22 cellular contexts compared by ENCODE assay signal in the genomic region with DNA sequence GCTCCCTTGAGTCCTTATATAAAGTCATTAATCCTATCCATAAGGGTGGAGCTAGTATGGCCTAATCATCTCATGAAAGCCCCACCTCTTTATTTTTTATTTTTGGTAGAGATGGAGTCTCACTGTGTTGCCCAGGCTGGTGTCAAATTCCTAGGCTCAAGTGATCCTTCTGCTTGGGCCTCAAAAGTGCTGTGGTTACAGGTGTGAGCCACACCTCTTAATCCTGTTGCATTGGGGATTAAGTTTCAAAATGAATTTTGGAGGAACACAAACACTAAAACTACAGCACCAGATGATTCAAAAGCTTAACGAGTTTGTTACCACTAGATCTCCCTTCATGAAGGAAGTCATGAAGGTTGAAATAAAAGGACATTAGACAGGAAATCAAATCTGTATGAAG. TPM values are rescaled to one million over a fixed set of nuclear protein-coding genes. Genes with fewer than 3 reads are reported as not detected.
DNase-seq lines count a peak whose midpoint lies in the region; ATAC-seq lines count a peak whose summit lies in the region.
"Had no signal": no experiment of that assay in that cellular context is flagged by ENCODE, and none has a peak within 500 bp of the region (broad histone marks: within the 10 kb centered on the region; RNA-seq: fewer than 3 reads in every experiment).

No MANE protein-coding gene starts in this region.

- intact Hi-C loops in activated T-helper 1 cell treated with anti-CD3 and anti-CD28 coated beads, Interleukin-12 subunit alpha, Interleukin-12 subunit beta, Interleukin-2, Interleukin-4 antibody, amounts not matched to agents 30 ng/mL and 10 ng/mL and 1 ng/mL, durations not matched to agents 14 hours and 24 hours and 36 hours (cut with micrococcal nuclease) = loop anchor here (2.0 kb wide), 1 partner anchor 19 kb away; no protein-coding TSS in a partner anchor

- no peak for DNase-seq in activated T-cell treated with anti-CD3 and anti-CD28 coated beads, Interleukin-2, amount 50 U/mL, for 72 hours
- DNase-seq in activated T-cell treated with anti-CD3 and anti-CD28 coated beads, Interleukin-2, amount 50 U/mL, for 1 hour = no peak
- DNase-seq in NCI-H2107 treated with DMSO at 0.1 percent for 48 hours (lab: John Stamatoyannopoulos, UW; ENCODE audit: unreplicated experiment) = peak; percentile 64
- DNase-seq in activated T-helper 1 cell treated with anti-CD3 and anti-CD28 coated beads, Interleukin-12 subunit alpha, Interleukin-12 subunit beta, Interleukin-2, Interleukin-4 antibody, amounts not matched to agents 30 ng/mL and 10 ng/mL and 1 ng/mL, durations not matched to agents 14 hours and 24 hours and 36 hours (ENCODE audit: low spot score) = no peak
- DNase-seq: activated CD4-positive, alpha-beta T cell treated with anti-CD3 and anti-CD28 coated beads for 4 hours; activated CD8-positive, alpha-beta memory T cell treated with anti-CD3 and anti-CD28 coated beads, Interleukin-2, amount 50 U/mL, for 4 hours; anterior cingulate cortex; CD8-positive, alpha-beta T cell; cortex of kidney; endodermal cell; esophagus squamous epithelium; NCI-H1105 treated with DMSO at 0.1 percent for 48 hours; NCI-H2081 treated with DMSO at 0.1 percent for 48 hours; NCI-H526 treated with DMSO at 0.1 percent for 48 hours; RPMI8226; spleen; stimulated activated CD4-positive, alpha-beta T cell treated with anti-CD3 and anti-CD28 coated beads, Interleukin-2, amount 100 ng/mL, for 48 hours had no signal

- peaks cover 62% of the 10 kb centered on the region for H3K4me1 Mint-ChIP-seq in activated T-cell treated with anti-CD3 and anti-CD28 coated beads, Interleukin-2, amount 50 U/mL, for 72 hours (ENCODE audit: low read depth)
- H3K4me1 Mint-ChIP-seq in stimulated activated naive CD8-positive, alpha-beta T cell treated with anti-CD3 and anti-CD28 coated beads, Interleukin-15, Interleukin-2, amounts not matched to agents 100 ng/mL and 50 ng/mL, for 24 hours (ENCODE audit: low read depth) = peaks cover 74% of the 10 kb centered on the region
- peaks cover 67% of the 10 kb centered on the region for H3K4me1 Mint-ChIP-seq in activated T-helper 1 cell treated with anti-CD3 and anti-CD28 coated beads, Interleukin-12 subunit alpha, Interleukin-12 subunit beta, Interleukin-2, Interleukin-4 antibody, amounts not matched to agents 30 ng/mL and 10 ng/mL and 1 ng/mL, durations not matched to agents 14 hours and 24 hours and 36 hours (ENCODE audit: low read depth)

- ATAC-seq in activated T-cell treated with anti-CD3 and anti-CD28 coated beads, Interleukin-2, amount 50 U/mL, for 72 hours (replicated peaks in 1 of 2) = peak in 1 of 2 donors; percentile 52
- ATAC-seq in esophagus mucosa (peak; percentile 76), GM21786 (IDR thresholded peaks at IDR 0.05; ENCODE audit: unreplicated experiment) (no peak)
- ATAC-seq: CD8-positive, alpha-beta T cell; stimulated activated memory B cell treated with anti-CD40 and anti-IgM and Interleukin-4, amounts not matched to agents 10 μg/mL and 1 μg/mL and 100 μg/mL, for 72 hours had no signal

- H3K36me3 Mint-ChIP-seq in activated T-cell treated with anti-CD3 and anti-CD28 coated beads, Interleukin-2, amount 50 U/mL, for 72 hours (ENCODE audit: insufficient read depth in 2 of 2) = peaks cover 1 to 22% of the 10 kb centered on the region in 2 donors
- peaks cover 42% of the 10 kb centered on the region for H3K36me3 Mint-ChIP-seq in stimulated activated naive CD8-positive, alpha-beta T cell treated with anti-CD3 and anti-CD28 coated beads, Interleukin-15, Interleukin-2, amounts not matched to agents 100 ng/mL and 50 ng/mL, for 24 hours (ENCODE audit: low read depth)
- H3K36me3 Mint-ChIP-seq in activated T-helper 1 cell treated with anti-CD3 and anti-CD28 coated beads, Interleukin-12 subunit alpha, Interleukin-12 subunit beta, Interleukin-2, Interleukin-4 antibody, amounts not matched to agents 30 ng/mL and 10 ng/mL and 1 ng/mL, durations not matched to agents 14 hours and 24 hours and 36 hours (ENCODE audit: low read depth) = peaks cover 35% of the 10 kb centered on the region

- H3K27ac Mint-ChIP-seq in activated T-cell treated with anti-CD3 and anti-CD28 coated beads, Interleukin-2, amount 50 U/mL, for 72 hours = peak overlapping the region; percentile 89
- peak overlapping the region; percentile 33 for H3K27ac Mint-ChIP-seq in stimulated activated naive CD8-positive, alpha-beta T cell treated with anti-CD3 and anti-CD28 coated beads, Interleukin-15, Interleukin-2, amounts not matched to agents 100 ng/mL and 50 ng/mL, for 24 hours
- H3K27ac Mint-ChIP-seq in activated T-helper 1 cell treated with anti-CD3 and anti-CD28 coated beads, Interleukin-12 subunit alpha, Interleukin-12 subunit beta, Interleukin-2, Interleukin-4 antibody, amounts not matched to agents 30 ng/mL and 10 ng/mL and 1 ng/mL, durations not matched to agents 14 hours and 24 hours and 36 hours = no peak overlapping the region
- H3K27ac Mint-ChIP-seq: endodermal cell; stimulated activated memory B cell treated with anti-CD40 and anti-IgM and Interleukin-4, amounts not matched to agents 10 μg/mL and 1 μg/mL and 100 μg/mL, for 72 hours had no signal

- H3K9me3 Mint-ChIP-seq in activated T-cell treated with anti-CD3 and anti-CD28 coated beads, Interleukin-2, amount 50 U/mL, for 72 hours = no peaks in the 10 kb centered on the region
- H3K9me3 Mint-ChIP-seq in stimulated activated naive CD8-positive, alpha-beta T cell treated with anti-CD3 and anti-CD28 coated beads, Interleukin-15, Interleukin-2, amounts not matched to agents 100 ng/mL and 50 ng/mL, for 24 hours = no peaks in the 10 kb centered on the region
- H3K9me3 Mint-ChIP-seq in activated T-helper 1 cell treated with anti-CD3 and anti-CD28 coated beads, Interleukin-12 subunit alpha, Interleukin-12 subunit beta, Interleukin-2, Interleukin-4 antibody, amounts not matched to agents 30 ng/mL and 10 ng/mL and 1 ng/mL, durations not matched to agents 14 hours and 24 hours and 36 hours = no peaks in the 10 kb centered on the region
- H3K9me3 Mint-ChIP-seq: CD8-positive, alpha-beta T cell; IgD-negative memory B cell had no signal

- H3K27me3 Mint-ChIP-seq in activated T-cell treated with anti-CD3 and anti-CD28 coated beads, Interleukin-2, amount 50 U/mL, for 72 hours (ENCODE audit: low read depth) = no peaks in the 10 kb centered on the region
- H3K27me3 Mint-ChIP-seq in stimulated activated naive CD8-positive, alpha-beta T cell treated with anti-CD3 and anti-CD28 coated beads, Interleukin-15, Interleukin-2, amounts not matched to agents 100 ng/mL and 50 ng/mL, for 24 hours = no peaks in the 10 kb centered on the region
- H3K27me3 Mint-ChIP-seq in activated T-helper 1 cell treated with anti-CD3 and anti-CD28 coated beads, Interleukin-12 subunit alpha, Interleukin-12 subunit beta, Interleukin-2, Interleukin-4 antibody, amounts not matched to agents 30 ng/mL and 10 ng/mL and 1 ng/mL, durations not matched to agents 14 hours and 24 hours and 36 hours (ENCODE audit: insufficient read depth) = no peaks in the 10 kb centered on the region
- H3K27me3 Mint-ChIP-seq: IgD-negative memory B cell; stimulated activated memory B cell treated with anti-CD40 and anti-IgM and Interleukin-4, amounts not matched to agents 10 μg/mL and 1 μg/mL and 100 μg/mL, for 72 hours had no signal

- H3K4me3 Mint-ChIP-seq in activated T-cell treated with anti-CD3 and anti-CD28 coated beads, Interleukin-2, amount 50 U/mL, for 72 hours = no peak overlapping the region
- no peak overlapping the region for H3K4me3 Mint-ChIP-seq in stimulated activated naive CD8-positive, alpha-beta T cell treated with anti-CD3 and anti-CD28 coated beads, Interleukin-15, Interleukin-2, amounts not matched to agents 100 ng/mL and 50 ng/mL, for 24 hours
- H3K4me3 Mint-ChIP-seq in activated T-helper 1 cell treated with anti-CD3 and anti-CD28 coated beads, Interleukin-12 subunit alpha, Interleukin-12 subunit beta, Interleukin-2, Interleukin-4 antibody, amounts not matched to agents 30 ng/mL and 10 ng/mL and 1 ng/mL, durations not matched to agents 14 hours and 24 hours and 36 hours = no peak overlapping the region
- H3K4me3 Mint-ChIP-seq: CD8-positive, alpha-beta T cell; endodermal cell; IgD-negative memory B cell; stimulated activated memory B cell treated with anti-CD40 and anti-IgM and Interleukin-4, amounts not matched to agents 10 μg/mL and 1 μg/mL and 100 μg/mL, for 72 hours had no signal

RNA-seq across cellular contexts. Expression of a gene that starts 27.7 kb away (rescaled TPM):
- total RNA-seq in activated T-cell treated with anti-CD3 and anti-CD28 coated beads, Interleukin-2, amount 50 U/mL, for 72 hours = 100 to 1,000 TPM; 204 to 206 TPM
- 231 TPM for total RNA-seq in esophagus mucosa
- total RNA-seq in activated T-helper 1 cell treated with anti-CD3 and anti-CD28 coated beads, Interleukin-12 subunit alpha, Interleukin-12 subunit beta, Interleukin-2, Interleukin-4 antibody, amounts not matched to agents 30 ng/mL and 10 ng/mL and 1 ng/mL, durations not matched to agents 14 hours and 24 hours and 36 hours = 318 and 329 TPM in 2 replicates
